Comparison of ENCODE assay signal across 10 cellular contexts in the genomic region with DNA sequence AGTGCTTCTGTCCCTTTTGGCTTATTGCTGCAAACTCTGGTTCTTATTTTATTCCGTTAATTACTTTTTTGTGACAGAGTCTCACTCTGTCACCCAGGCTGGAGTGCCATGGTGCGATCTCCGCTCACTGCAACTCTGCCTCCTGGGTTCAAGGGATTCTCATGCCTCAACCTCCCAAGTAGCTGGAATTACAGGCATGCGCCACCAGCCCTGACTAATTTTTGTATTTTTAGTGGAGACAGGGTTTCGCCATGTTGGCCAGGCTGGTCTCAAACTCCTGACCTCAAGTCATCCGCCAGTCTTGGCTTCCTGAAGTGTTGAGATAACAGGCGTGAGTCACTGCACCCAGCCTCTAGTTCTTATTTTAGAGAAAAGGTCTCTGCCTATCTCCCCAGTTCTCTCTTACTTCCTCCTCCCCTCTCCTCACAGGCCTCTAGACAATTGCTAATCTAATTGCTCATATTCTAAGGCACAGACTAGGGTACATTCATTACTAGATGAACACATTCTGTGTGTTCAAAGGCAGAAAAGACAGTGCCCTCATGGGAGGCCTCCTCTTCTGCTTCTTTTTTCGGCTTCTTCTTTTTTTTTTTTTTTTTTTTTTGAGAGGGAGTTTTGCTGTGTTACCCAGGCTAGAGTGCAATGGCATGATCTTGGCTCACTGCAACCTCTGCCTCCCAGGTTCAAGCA. TPM values are rescaled to one million over a fixed set of nuclear protein-coding genes. Genes with fewer than 3 reads are reported as not detected.
DNase-seq lines count a peak whose midpoint lies in the region; TF ChIP-seq lines count a peak whose summit lies in the region.
"Had no signal": no experiment of that assay in that cellular context is flagged by ENCODE, and none has a peak within 500 bp of the region (broad histone marks: within the 10 kb centered on the region; RNA-seq: fewer than 3 reads in every experiment).

No MANE protein-coding gene starts in this region.

- peaks cover 69% of the 10 kb centered on the region for H3K36me3 ChIP-seq in right atrium auricular region

- no peak overlapping the region for H3K4me3 Mint-ChIP-seq in activated CD4-positive, alpha-beta memory T cell treated with anti-CD3 and anti-CD28 coated beads, Interleukin-2, amount 10 ng/mL, durations not matched to agents 7 days and 5 days

- peaks cover 0 to 10% of the 10 kb centered on the region in 2 donors for H3K4me1 ChIP-seq in right atrium auricular region
- H3K4me1 ChIP-seq: prostate gland had no signal

- H3K9me3 ChIP-seq in right atrium auricular region, result no peaks in the 10 kb centered on the region
- H3K9me3 ChIP-seq: prostate gland had no signal

- H3K4me1 Mint-ChIP-seq in activated CD4-positive, alpha-beta memory T cell treated with anti-CD3 and anti-CD28 coated beads, Interleukin-2, amount 10 ng/mL, durations not matched to agents 7 days and 5 days, result peaks cover 12% of the 10 kb centered on the region

- peak overlapping the region; percentile 16 for H3K27ac Mint-ChIP-seq in activated CD4-positive, alpha-beta memory T cell treated with anti-CD3 and anti-CD28 coated beads, Interleukin-2, amount 10 ng/mL, durations not matched to agents 7 days and 5 days

- H3K4me3 ChIP-seq in right atrium auricular region, result no peak overlapping the region
- H3K4me3 ChIP-seq: prostate gland had no signal

- TF ChIP-seq CTCF in right atrium auricular region (IDR thresholded peaks at IDR 0.05), result no peak

- peak; percentile 18 for DNase-seq in stimulated activated CD4-positive, alpha-beta T cell treated with anti-CD3 and anti-CD28 coated beads, Interleukin-15, amount 100 ng/mL, for 24 hours
- no peak for DNase-seq in stimulated activated CD4-positive, alpha-beta T cell treated with anti-CD3 and anti-CD28 coated beads, Interleukin-2, amount 100 ng/mL, for 24 hours
- no peak for DNase-seq in activated CD4-positive, alpha-beta memory T cell treated with anti-CD3 and anti-CD28 coated beads, Interleukin-2, amount 10 ng/mL, durations not matched to agents 7 days and 5 days
- DNase-seq in right atrium auricular region (ENCODE audit: low spot score) (peak; percentile 72), substantia nigra (lab: John Stamatoyannopoulos, UW) (no peak), NCI-H524 (lab: John Stamatoyannopoulos, UW) (no peak), HuH-7.5 (ENCODE audit: low spot score) (no peak)
- no peak for DNase-seq in effector CD4-positive, alpha-beta T cell
- DNase-seq: SHP77 had no signal

- CTCF ChIA-PET in activated CD4-positive, alpha-beta memory T cell treated with anti-CD3 and anti-CD28 coated beads, Interleukin-2, amount 10 ng/mL, durations not matched to agents 7 days and 5 days (lab: Charles Lee), result no interaction called here

- H3K9me3 Mint-ChIP-seq in activated CD4-positive, alpha-beta memory T cell treated with anti-CD3 and anti-CD28 coated beads, Interleukin-2, amount 10 ng/mL, durations not matched to agents 7 days and 5 days, result no peaks in the 10 kb centered on the region

- peaks cover 77% of the 10 kb centered on the region for H3K36me3 Mint-ChIP-seq in activated CD4-positive, alpha-beta memory T cell treated with anti-CD3 and anti-CD28 coated beads, Interleukin-2, amount 10 ng/mL, durations not matched to agents 7 days and 5 days (ENCODE audit: low read depth)

- no peaks in the 10 kb centered on the region for H3K27me3 Mint-ChIP-seq in activated CD4-positive, alpha-beta memory T cell treated with anti-CD3 and anti-CD28 coated beads, Interleukin-2, amount 10 ng/mL, durations not matched to agents 7 days and 5 days

- no peaks in the 10 kb centered on the region for H3K27me3 ChIP-seq in right atrium auricular region

- H3K27ac ChIP-seq in right atrium auricular region (peak overlapping the region in 1 of 2 donors; percentile 49), substantia nigra (ENCODE audit: low read depth, low read length, poor library complexity, severe bottlenecking) (no peak overlapping the region)
- H3K27ac ChIP-seq: prostate gland had no signal

- POLR2A ChIA-PET in activated CD4-positive, alpha-beta memory T cell treated with anti-CD3 and anti-CD28 coated beads, Interleukin-2, amount 10 ng/mL, durations not matched to agents 7 days and 5 days (lab: Charles Lee), result no interaction called here

RNA-seq across cellular contexts. Expression of a gene that starts 27.0 kb away (rescaled TPM):
- 10 to 100 TPM; 29.7 to 30.5 TPM for total RNA-seq in activated CD4-positive, alpha-beta memory T cell treated with anti-CD3 and anti-CD28 coated beads, Interleukin-2, amount 10 ng/mL, durations not matched to agents 7 days and 5 days
- 10 to 100 TPM; 13.8 to 16.1 TPM for total RNA-seq in right atrium auricular region

RNA-seq across cellular contexts. Expression of a gene that starts 27.6 kb away (rescaled TPM):
- total RNA-seq in activated CD4-positive, alpha-beta memory T cell treated with anti-CD3 and anti-CD28 coated beads, Interleukin-2, amount 10 ng/mL, durations not matched to agents 7 days and 5 days, result 10 to 100 TPM; 63.5 to 65.7 TPM
- 10 to 100 TPM; 32.4 to 39.2 TPM for total RNA-seq in right atrium auricular region

RNA-seq across cellular contexts. Expression of a gene that starts 51.7 kb away (rescaled TPM):
- total RNA-seq in activated CD4-positive, alpha-beta memory T cell treated with anti-CD3 and anti-CD28 coated beads, Interleukin-2, amount 10 ng/mL, durations not matched to agents 7 days and 5 days, result under 1 TPM; 0.88 to 0.95 TPM
- total RNA-seq in right atrium auricular region, result 10 to 100 TPM; 37.7 to 51.0 TPM

Comparison
In these comparisons a context has a peak if more than half of its experiments do, and no peak if none do; other contexts are left out.
1. DNase-seq: peak in stimulated activated CD4-positive, alpha-beta T cell treated with anti-CD3 and anti-CD28 coated beads, Interleukin-15, amount 100 ng/mL, for 24 hours (single experiment) and right atrium auricular region (single experiment); none in stimulated activated CD4-positive, alpha-beta T cell treated with anti-CD3 and anti-CD28 coated beads, Interleukin-2, amount 100 ng/mL, for 24 hours (0 of 2), activated CD4-positive, alpha-beta memory T cell treated with anti-CD3 and anti-CD28 coated beads, Interleukin-2, amount 10 ng/mL, durations not matched to agents 7 days and 5 days (single experiment), substantia nigra (0 of 49), effector CD4-positive, alpha-beta T cell (single experiment), NCI-H524 (0 of 2) and HuH-7.5 (single experiment).
2. RNA of a gene that starts 51.7 kb away (total RNA-seq): 37.7 to 51.0 TPM in right atrium auricular region; 0.88 to 0.95 TPM in activated CD4-positive, alpha-beta memory T cell treated with anti-CD3 and anti-CD28 coated beads, Interleukin-2, amount 10 ng/mL, durations not matched to agents 7 days and 5 days; every median in the first group is over 10 times any median in the second.